Comparison of ENCODE assay signal across 18 cellular contexts in genomic region chr9:129428890-129429577, GRCh38.
"Had no signal": no experiment of that assay in that cellular context is flagged by ENCODE, and none has a peak within 500 bp of the region (broad histone marks: within the 10 kb centered on the region; RNA-seq: fewer than 3 reads in every experiment).

No MANE protein-coding gene starts in this region.

- H3K4me3 Mint-ChIP-seq: activated CD4-positive, alpha-beta memory T cell treated with anti-CD3 and anti-CD28 coated beads, Interleukin-2, amount 10 ng/mL, durations not matched to agents 7 days and 5 days; activated T-cell treated with anti-CD3 and anti-CD28 coated beads, Interleukin-2, amount 50 U/mL, for 4 hours; central memory CD8-positive, alpha-beta T cell; memory B cell; natural killer cell treated with Interleukin-12 subunit alpha and Interleukin-12 subunit beta and Interleukin-15 and Interleukin-18, amount 100 ng/mL, for 72 hours; stimulated activated naive CD8-positive, alpha-beta T cell treated with anti-CD3 and anti-CD28 coated beads, Interleukin-15, Interleukin-2, amounts not matched to agents 100 ng/mL and 50 ng/mL, for 24 hours had no signal

- H3K36me3 ChIP-seq: esophagus muscularis mucosa, ovary, suprapubic skin, upper lobe of left lung had no signal

- DNase-seq: activated CD4-positive, alpha-beta memory T cell treated with anti-CD3 and anti-CD28 coated beads, Interleukin-2, amount 10 ng/mL, durations not matched to agents 7 days and 5 days; activated CD4-positive, alpha-beta T cell treated with anti-CD3 and anti-CD28 coated beads for 4 hours; activated effector memory CD4-positive, alpha-beta T cell treated with anti-CD3 and anti-CD28 coated beads, Interleukin-2, amount 50 U/mL, for 16 hours; activated T-cell treated with anti-CD3 and anti-CD28 coated beads, Interleukin-2, amount 50 U/mL, for 4 hours; body of pancreas; hypothalamus; left ventricle myocardium superior; upper lobe of left lung had no signal

- H3K4me3 ChIP-seq: body of pancreas, coronary artery, esophagus muscularis mucosa, ovary, suprapubic skin, upper lobe of left lung had no signal

- H3K4me1 Mint-ChIP-seq: activated CD4-positive, alpha-beta memory T cell treated with anti-CD3 and anti-CD28 coated beads, Interleukin-2, amount 10 ng/mL, durations not matched to agents 7 days and 5 days; memory B cell had no signal

- H3K27me3 Mint-ChIP-seq: central memory CD8-positive, alpha-beta T cell; stimulated activated naive CD8-positive, alpha-beta T cell treated with anti-CD3 and anti-CD28 coated beads, Interleukin-15, Interleukin-2, amounts not matched to agents 100 ng/mL and 50 ng/mL, for 24 hours had no signal

- H3K4me1 ChIP-seq: suprapubic skin had no signal

- ATAC-seq: activated naive CD4-positive, alpha-beta T cell treated with anti-CD3 and anti-CD28 coated beads, Interleukin-2, amount 50 U/mL, for 72 hours; activated T-cell treated with anti-CD3 and anti-CD28 coated beads, Interleukin-2, amount 50 U/mL, for 4 hours; body of pancreas; natural killer cell treated with Interleukin-12 subunit alpha and Interleukin-12 subunit beta and Interleukin-15 and Interleukin-18, amount 100 ng/mL, for 72 hours; sciatic nerve had no signal

- H3K9me3 ChIP-seq: body of pancreas, esophagus muscularis mucosa, ovary, suprapubic skin, upper lobe of left lung had no signal

- H3K9me3 Mint-ChIP-seq: activated CD4-positive, alpha-beta memory T cell treated with anti-CD3 and anti-CD28 coated beads, Interleukin-2, amount 10 ng/mL, durations not matched to agents 7 days and 5 days; activated naive CD4-positive, alpha-beta T cell treated with anti-CD3 and anti-CD28 coated beads, Interleukin-2, amount 50 U/mL, for 72 hours; activated T-cell treated with anti-CD3 and anti-CD28 coated beads, Interleukin-2, amount 50 U/mL, for 4 hours; central memory CD8-positive, alpha-beta T cell; memory B cell; natural killer cell treated with Interleukin-12 subunit alpha and Interleukin-12 subunit beta and Interleukin-15 and Interleukin-18, amount 100 ng/mL, for 72 hours; stimulated activated naive CD8-positive, alpha-beta T cell treated with anti-CD3 and anti-CD28 coated beads, Interleukin-15, Interleukin-2, amounts not matched to agents 100 ng/mL and 50 ng/mL, for 24 hours had no signal

- H3K27me3 ChIP-seq: body of pancreas, esophagus muscularis mucosa, ovary, suprapubic skin, upper lobe of left lung had no signal

- H3K27ac Mint-ChIP-seq: activated CD4-positive, alpha-beta memory T cell treated with anti-CD3 and anti-CD28 coated beads, Interleukin-2, amount 10 ng/mL, durations not matched to agents 7 days and 5 days; activated naive CD4-positive, alpha-beta T cell treated with anti-CD3 and anti-CD28 coated beads, Interleukin-2, amount 50 U/mL, for 72 hours; memory B cell; stimulated activated naive CD8-positive, alpha-beta T cell treated with anti-CD3 and anti-CD28 coated beads, Interleukin-15, Interleukin-2, amounts not matched to agents 100 ng/mL and 50 ng/mL, for 24 hours had no signal

- H3K36me3 Mint-ChIP-seq: activated naive CD4-positive, alpha-beta T cell treated with anti-CD3 and anti-CD28 coated beads, Interleukin-2, amount 50 U/mL, for 72 hours; memory B cell; natural killer cell treated with Interleukin-12 subunit alpha and Interleukin-12 subunit beta and Interleukin-15 and Interleukin-18, amount 100 ng/mL, for 72 hours had no signal

- H3K27ac ChIP-seq: body of pancreas, coronary artery, esophagus muscularis mucosa, suprapubic skin, upper lobe of left lung had no signal
